1 cellular context compared by ENCODE assay signal in the genomic region with DNA sequence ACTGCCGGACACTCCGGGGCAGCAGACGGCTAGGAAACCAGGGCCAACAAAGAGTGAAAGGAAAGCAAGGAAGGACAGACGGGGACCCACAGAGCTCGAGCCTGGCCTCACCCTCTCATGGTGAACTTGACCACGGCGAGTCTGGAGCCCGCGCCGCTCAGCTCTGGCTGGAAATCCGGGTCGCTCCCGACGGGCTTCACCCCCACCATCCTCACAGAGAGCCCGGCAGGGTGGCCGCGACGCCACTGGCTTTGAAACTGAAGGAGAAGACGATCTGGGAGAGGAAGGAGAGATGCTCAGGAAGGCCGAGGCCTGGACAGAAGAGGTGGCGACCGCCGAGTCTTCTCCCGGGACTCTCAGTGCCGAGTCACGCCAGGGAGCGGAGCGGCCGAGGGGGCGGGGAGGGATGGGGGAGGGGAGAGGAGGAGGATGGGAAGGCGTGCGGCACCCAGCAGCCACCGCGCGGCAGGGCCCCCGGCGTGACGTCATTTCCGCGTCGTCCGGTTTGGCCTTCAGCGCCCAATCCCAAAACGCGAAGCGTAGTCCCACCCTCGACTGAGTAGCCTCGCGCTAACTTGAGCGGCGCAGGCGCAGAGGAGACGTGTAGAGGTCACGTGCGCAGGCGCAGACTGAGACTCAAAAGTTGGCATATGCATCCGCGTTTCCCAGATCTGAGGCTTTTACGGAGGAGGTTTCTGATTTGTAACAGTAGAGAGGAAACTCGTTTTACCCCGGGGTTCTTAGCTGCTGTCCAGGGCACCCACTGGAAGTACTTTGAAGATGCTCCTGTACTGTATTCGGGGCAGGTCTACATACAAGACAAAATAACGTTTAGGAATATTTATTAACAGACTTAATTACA.
TF ChIP-seq lines count a peak whose summit lies in the region.

A gene (minus strand): TSS at position 361 of the 862 bp plus-strand sequence. CDS start 152 bp downstream, at position 209.

TF ChIP-seq in HCT116, 20 proteins besides CTCF, POLR2A, EP300 and RAD21 (continued from another document):
- TF ChIP-seq, protein P1, sequence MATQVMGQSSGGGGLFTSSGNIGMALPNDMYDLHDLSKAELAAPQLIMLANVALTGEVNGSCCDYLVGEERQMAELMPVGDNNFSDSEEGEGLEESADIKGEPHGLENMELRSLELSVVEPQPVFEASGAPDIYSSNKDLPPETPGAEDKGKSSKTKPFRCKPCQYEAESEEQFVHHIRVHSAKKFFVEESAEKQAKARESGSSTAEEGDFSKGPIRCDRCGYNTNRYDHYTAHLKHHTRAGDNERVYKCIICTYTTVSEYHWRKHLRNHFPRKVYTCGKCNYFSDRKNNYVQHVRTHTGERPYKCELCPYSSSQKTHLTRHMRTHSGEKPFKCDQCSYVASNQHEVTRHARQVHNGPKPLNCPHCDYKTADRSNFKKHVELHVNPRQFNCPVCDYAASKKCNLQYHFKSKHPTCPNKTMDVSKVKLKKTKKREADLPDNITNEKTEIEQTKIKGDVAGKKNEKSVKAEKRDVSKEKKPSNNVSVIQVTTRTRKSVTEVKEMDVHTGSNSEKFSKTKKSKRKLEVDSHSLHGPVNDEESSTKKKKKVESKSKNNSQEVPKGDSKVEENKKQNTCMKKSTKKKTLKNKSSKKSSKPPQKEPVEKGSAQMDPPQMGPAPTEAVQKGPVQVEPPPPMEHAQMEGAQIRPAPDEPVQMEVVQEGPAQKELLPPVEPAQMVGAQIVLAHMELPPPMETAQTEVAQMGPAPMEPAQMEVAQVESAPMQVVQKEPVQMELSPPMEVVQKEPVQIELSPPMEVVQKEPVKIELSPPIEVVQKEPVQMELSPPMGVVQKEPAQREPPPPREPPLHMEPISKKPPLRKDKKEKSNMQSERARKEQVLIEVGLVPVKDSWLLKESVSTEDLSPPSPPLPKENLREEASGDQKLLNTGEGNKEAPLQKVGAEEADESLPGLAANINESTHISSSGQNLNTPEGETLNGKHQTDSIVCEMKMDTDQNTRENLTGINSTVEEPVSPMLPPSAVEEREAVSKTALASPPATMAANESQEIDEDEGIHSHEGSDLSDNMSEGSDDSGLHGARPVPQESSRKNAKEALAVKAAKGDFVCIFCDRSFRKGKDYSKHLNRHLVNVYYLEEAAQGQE (IDR thresholded peaks at IDR 0.05; ENCODE audit: low read depth): no peak
- no peak for TF ChIP-seq ZNF274 (IDR thresholded peaks at IDR 0.05; ENCODE audit: low read depth, low read length)
- no peak for TF ChIP-seq JUND (IDR thresholded peaks at IDR 0.05)
- peak; percentile 28 for TF ChIP-seq TCF7L2 (IDR thresholded peaks at IDR 0.05; ENCODE audit: borderline replicate concordance, extremely low read depth, insufficient read depth, insufficient read length)
- TF ChIP-seq SRF (IDR thresholded peaks at IDR 0.05; ENCODE audit: low read depth): no peak
- TF ChIP-seq EGR1 (IDR thresholded peaks at IDR 0.05; ENCODE audit: low read depth): 0 out of 2 replicates have a peak, but pooled peaks have one; percentile 16
- TF ChIP-seq SP1 (IDR thresholded peaks at IDR 0.05; ENCODE audit: low read depth): peak; percentile 83
- TF ChIP-seq SIN3A (IDR thresholded peaks at IDR 0.05; ENCODE audit: low read depth): peak; percentile 63
- TF ChIP-seq CBX3 (IDR thresholded peaks at IDR 0.05; ENCODE audit: low read depth): 0 out of 2 replicates have a peak, but pooled peaks have one; percentile 19
- TF ChIP-seq, protein P2, sequence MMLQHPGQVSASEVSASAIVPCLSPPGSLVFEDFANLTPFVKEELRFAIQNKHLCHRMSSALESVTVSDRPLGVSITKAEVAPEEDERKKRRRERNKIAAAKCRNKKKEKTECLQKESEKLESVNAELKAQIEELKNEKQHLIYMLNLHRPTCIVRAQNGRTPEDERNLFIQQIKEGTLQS (IDR thresholded peaks at IDR 0.05): no peak
- TF ChIP-seq EZH2 (IDR thresholded peaks at IDR 0.05): no peak
- TF ChIP-seq, protein P3, sequence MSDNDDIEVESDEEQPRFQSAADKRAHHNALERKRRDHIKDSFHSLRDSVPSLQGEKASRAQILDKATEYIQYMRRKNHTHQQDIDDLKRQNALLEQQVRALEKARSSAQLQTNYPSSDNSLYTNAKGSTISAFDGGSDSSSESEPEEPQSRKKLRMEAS (IDR thresholded peaks at IDR 0.05): peak; percentile 73
- no peak for TF ChIP-seq EZH2phosphoT487 (IDR thresholded peaks at IDR 0.05; ENCODE audit: borderline replicate concordance)
- TF ChIP-seq ZFX (IDR thresholded peaks at IDR 0.05): peak; percentile 85
- peak; percentile 36; the same call in 1 of the 2 replicates for TF ChIP-seq ELF1 (IDR thresholded peaks at IDR 0.05; ENCODE audit: borderline replicate concordance, low read depth)
